31 cellular contexts compared by ENCODE assay signal in the genomic region with DNA sequence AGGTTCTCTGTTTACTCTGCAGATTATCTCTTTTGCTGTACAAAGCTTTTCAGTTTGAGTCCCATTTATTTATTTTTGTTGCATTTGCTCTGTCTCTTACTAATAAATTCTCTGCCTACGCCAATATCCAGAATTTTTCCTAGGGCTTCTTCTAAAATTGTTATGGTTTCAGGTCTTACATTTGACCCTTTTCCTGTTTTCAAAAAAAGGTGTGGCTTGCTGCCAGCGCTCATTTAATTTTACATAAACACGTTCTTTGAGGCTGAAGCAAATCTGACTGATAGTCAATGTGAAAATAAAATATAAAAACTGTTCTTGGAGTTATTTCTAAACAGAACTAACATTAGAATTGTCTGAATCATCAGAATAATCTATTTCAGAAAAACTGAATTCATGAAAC.
"Had no signal": no experiment of that assay in that cellular context is flagged by ENCODE, and none has a peak within 500 bp of the region (broad histone marks: within the 10 kb centered on the region; RNA-seq: fewer than 3 reads in every experiment).

No MANE protein-coding gene starts in this region.

- H3K36me3 Mint-ChIP-seq: activated CD4-positive, alpha-beta memory T cell treated with anti-CD3 and anti-CD28 coated beads for 36 hours had no signal

- H3K27me3 Mint-ChIP-seq: activated B cell treated with CpG ODN at 0.5 μM for 24 hours, brain had no signal

- H3K4me1 Mint-ChIP-seq: activated B cell treated with CpG ODN at 0.5 μM for 24 hours, brain had no signal

- FAIRE-seq: bronchial epithelial cell, K562 had no signal

- H3K27me3 ChIP-seq: adrenal gland had no signal

- DNase-seq: activated B cell treated with CpG ODN at 0.5 μM for 24 hours; activated CD4-positive, alpha-beta memory T cell treated with anti-CD3 and anti-CD28 coated beads for 36 hours; activated CD4-positive, alpha-beta T cell treated with anti-CD3 and anti-CD28 coated beads for 4 hours; activated CD4-positive, alpha-beta T cell treated with anti-CD3 and anti-CD28 coated beads, Interleukin-2, amount 50 U/mL, for 1 hour; activated CD4-positive, CD25-positive, alpha-beta regulatory T cell treated with anti-CD3 and anti-CD28 coated beads, Interleukin-2, amount 50 U/mL, for 72 hours; activated CD8-positive, alpha-beta memory T cell treated with anti-CD3 and anti-CD28 coated beads, Interleukin-2, amount 50 U/mL, for 4 hours; activated gamma-delta T cell treated with Interleukin-2 at 50 U/mL for 16 hours; activated naive CD4-positive, alpha-beta T cell treated with anti-CD3 and anti-CD28 coated beads for 36 hours; activated T-cell treated with anti-CD3 and anti-CD28 coated beads for 4 hours; activated T-cell treated with anti-CD3 and anti-CD28 coated beads, Interleukin-2, amount 50 U/mL, for 4 hours; adrenal gland; caudate nucleus; NCI-H1092 treated with DMSO at 0.1 percent for 48 hours; NCI-H1417; NCI-H146; NCI-H187; NCI-H2029 treated with DMSO at 0.1 percent for 48 hours; NCI-H226; NCI-H524 treated with DMSO at 0.1 percent for 48 hours; PC-3; Right ventricle myocardium superior; SW 1271; T-helper 1 cell; T-helper 2 cell; T-helper 9 cell had no signal

- ATAC-seq: activated naive CD4-positive, alpha-beta T cell treated with anti-CD3 and anti-CD28 coated beads, Interleukin-2, amount 50 U/mL, for 72 hours; activated T-cell treated with anti-CD3 and anti-CD28 coated beads, Interleukin-2, amount 50 U/mL, for 4 hours; K562 had no signal

- H3K9me3 ChIP-seq: adrenal gland had no signal

- H3K4me3 Mint-ChIP-seq: activated B cell treated with CpG ODN at 0.5 μM for 24 hours; activated CD4-positive, alpha-beta memory T cell treated with anti-CD3 and anti-CD28 coated beads for 36 hours; activated naive CD4-positive, alpha-beta T cell treated with anti-CD3 and anti-CD28 coated beads for 36 hours; activated T-cell treated with anti-CD3 and anti-CD28 coated beads, Interleukin-2, amount 50 U/mL, for 4 hours; activated T-helper 1 cell treated with anti-CD3 and anti-CD28 coated beads, Interleukin-12 subunit alpha, Interleukin-12 subunit beta, Interleukin-2, Interleukin-4 antibody, amounts not matched to agents 30 ng/mL and 10 ng/mL and 1 ng/mL, durations not matched to agents 14 hours and 24 hours and 36 hours; brain had no signal

- H3K4me1 ChIP-seq: adrenal gland had no signal

- H3K27ac ChIP-seq: adrenal gland, VCaP had no signal

- H3K4me3 ChIP-seq: adrenal gland, K562 had no signal

- H3K27ac Mint-ChIP-seq: activated B cell treated with CpG ODN at 0.5 μM for 24 hours; activated CD4-positive, alpha-beta memory T cell treated with anti-CD3 and anti-CD28 coated beads for 36 hours; activated naive CD4-positive, alpha-beta T cell treated with anti-CD3 and anti-CD28 coated beads for 36 hours; activated naive CD4-positive, alpha-beta T cell treated with anti-CD3 and anti-CD28 coated beads, Interleukin-2, amount 50 U/mL, for 72 hours; activated T-helper 1 cell treated with anti-CD3 and anti-CD28 coated beads, Interleukin-12 subunit alpha, Interleukin-12 subunit beta, Interleukin-2, Interleukin-4 antibody, amounts not matched to agents 30 ng/mL and 10 ng/mL and 1 ng/mL, durations not matched to agents 14 hours and 24 hours and 36 hours; brain had no signal

- H3K36me3 ChIP-seq: adrenal gland had no signal
